1 cellular context compared by ENCODE assay signal in the genomic region with DNA sequence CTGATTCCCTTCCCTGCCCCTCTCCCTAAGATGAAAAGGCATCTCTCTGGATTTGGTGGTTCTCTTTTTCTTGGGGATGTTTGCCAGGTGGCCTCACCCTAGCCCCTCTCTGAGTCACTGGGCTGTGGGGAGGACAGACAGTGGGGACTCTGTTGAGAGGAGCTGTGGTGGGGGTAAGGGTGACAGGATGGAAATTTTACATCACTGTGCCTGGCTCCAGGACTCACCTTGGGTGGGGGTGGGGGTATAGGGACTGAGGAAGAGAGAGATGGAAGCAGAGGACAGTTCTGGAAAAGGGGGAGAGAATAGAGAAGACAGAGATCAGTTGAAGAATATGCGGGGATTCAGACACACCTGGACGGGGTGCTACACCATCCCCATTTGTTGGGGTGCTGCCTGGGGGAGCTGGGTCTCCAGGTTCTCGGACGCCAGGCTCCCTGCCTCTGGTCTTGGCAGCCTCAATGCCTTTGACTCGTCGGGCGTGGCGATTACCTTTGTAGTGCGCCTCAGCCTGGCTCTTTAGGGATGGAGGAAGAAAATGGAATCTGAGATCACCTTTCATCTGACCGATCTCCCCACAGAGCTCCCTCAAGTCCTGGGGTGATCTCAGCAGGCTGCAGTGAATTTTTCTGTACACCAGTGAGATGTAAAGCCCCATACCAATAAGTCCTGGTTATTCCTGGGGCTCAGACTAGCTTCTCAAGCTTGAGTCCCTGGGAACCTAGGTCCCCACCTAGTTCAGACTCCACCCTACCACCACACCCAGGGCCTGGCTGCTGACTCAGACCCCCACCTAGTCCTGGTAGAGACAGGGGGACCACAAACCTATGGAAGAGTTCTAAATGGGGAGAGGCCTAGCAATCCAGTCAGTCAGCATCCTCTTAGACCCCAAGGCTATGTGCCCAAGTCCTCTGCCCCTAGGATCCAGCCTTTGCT.
TF ChIP-seq lines count a peak whose summit lies in the region.

No MANE protein-coding gene starts in this region.

TF ChIP-seq in HepG2, 621 proteins besides CTCF, POLR2A, EP300 and RAD21:
- TF ChIP-seq ZC3H4 (CRISPR knock-in tag; IDR thresholded peaks at IDR 0.05; ENCODE audit: borderline replicate concordance), result no peak
- TF ChIP-seq HHEX (CRISPR knock-in tag; IDR thresholded peaks at IDR 0.05), result no peak
- TF ChIP-seq ZBTB1 (CRISPR knock-in tag; IDR thresholded peaks at IDR 0.05; ENCODE audit: borderline replicate concordance), result no peak
- no peak for TF ChIP-seq AGO1 (IDR thresholded peaks at IDR 0.05; ENCODE audit: low read depth, low read length, poor library complexity, severe bottlenecking)
- no peak for TF ChIP-seq ZNF773 (CRISPR knock-in tag; IDR thresholded peaks at IDR 0.05; ENCODE audit: borderline replicate concordance)
